In the genomic region with DNA sequence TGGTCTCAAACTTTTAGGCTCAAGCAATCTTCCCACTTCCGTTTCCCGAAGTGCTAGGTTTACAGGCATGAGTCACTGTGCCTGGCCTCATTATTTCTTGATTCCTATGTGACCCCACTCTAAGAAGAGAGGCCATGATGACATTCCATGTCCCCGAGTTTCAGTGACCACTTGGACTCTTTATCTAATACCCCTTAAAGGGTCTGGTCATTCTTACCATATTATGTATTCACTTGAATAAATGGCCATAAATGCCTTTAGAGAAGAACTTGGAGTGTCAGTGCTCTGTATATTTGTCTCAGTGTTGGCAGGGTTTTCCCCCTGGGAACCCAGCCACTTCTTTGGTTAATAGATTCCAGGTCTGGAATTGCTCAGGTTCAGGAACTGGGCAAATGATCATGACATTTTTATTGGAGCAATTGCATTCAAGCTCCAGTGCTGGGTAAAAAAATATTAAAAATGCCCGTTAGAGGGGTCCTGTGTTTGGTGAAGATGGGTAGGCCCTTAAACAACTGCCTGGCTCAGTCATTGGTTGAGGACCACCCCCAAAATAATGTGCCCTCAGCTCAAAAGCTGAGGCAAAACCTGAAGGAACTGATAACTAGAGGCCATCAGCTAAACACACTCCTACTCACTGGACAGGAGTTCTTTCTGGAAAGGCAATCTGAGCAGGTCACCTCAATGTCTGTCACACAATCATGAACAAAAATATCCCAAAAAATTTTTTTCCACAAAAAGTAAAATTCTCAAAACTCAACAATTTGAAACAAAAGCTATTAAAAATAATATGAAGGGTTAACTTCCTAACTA, we compare ENCODE assay signal across 2 cellular contexts.
TF ChIP-seq lines count a peak whose summit lies in the region.

No MANE protein-coding gene starts in this region.

TF ChIP-seq in liver, 16 proteins besides CTCF, POLR2A, EP300 and RAD21 (continued from another document):
- TF ChIP-seq, protein P1, sequence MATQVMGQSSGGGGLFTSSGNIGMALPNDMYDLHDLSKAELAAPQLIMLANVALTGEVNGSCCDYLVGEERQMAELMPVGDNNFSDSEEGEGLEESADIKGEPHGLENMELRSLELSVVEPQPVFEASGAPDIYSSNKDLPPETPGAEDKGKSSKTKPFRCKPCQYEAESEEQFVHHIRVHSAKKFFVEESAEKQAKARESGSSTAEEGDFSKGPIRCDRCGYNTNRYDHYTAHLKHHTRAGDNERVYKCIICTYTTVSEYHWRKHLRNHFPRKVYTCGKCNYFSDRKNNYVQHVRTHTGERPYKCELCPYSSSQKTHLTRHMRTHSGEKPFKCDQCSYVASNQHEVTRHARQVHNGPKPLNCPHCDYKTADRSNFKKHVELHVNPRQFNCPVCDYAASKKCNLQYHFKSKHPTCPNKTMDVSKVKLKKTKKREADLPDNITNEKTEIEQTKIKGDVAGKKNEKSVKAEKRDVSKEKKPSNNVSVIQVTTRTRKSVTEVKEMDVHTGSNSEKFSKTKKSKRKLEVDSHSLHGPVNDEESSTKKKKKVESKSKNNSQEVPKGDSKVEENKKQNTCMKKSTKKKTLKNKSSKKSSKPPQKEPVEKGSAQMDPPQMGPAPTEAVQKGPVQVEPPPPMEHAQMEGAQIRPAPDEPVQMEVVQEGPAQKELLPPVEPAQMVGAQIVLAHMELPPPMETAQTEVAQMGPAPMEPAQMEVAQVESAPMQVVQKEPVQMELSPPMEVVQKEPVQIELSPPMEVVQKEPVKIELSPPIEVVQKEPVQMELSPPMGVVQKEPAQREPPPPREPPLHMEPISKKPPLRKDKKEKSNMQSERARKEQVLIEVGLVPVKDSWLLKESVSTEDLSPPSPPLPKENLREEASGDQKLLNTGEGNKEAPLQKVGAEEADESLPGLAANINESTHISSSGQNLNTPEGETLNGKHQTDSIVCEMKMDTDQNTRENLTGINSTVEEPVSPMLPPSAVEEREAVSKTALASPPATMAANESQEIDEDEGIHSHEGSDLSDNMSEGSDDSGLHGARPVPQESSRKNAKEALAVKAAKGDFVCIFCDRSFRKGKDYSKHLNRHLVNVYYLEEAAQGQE (IDR thresholded peaks at IDR 0.05) = peak; percentile 20
- no peak for TF ChIP-seq EGR1 (IDR thresholded peaks at IDR 0.05; ENCODE audit: low read depth in 2 of 2)
- TF ChIP-seq YY1 (IDR thresholded peaks at IDR 0.05) = peak; percentile 53
- TF ChIP-seq NR2F2 (IDR thresholded peaks at IDR 0.05) = peak; percentile 13
- TF ChIP-seq, protein P2, sequence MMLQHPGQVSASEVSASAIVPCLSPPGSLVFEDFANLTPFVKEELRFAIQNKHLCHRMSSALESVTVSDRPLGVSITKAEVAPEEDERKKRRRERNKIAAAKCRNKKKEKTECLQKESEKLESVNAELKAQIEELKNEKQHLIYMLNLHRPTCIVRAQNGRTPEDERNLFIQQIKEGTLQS (IDR thresholded peaks at IDR 0.05) = no peak
- TF ChIP-seq GABPA (IDR thresholded peaks at IDR 0.05 in 1 of 2, conservative IDR thresholded peaks at IDR 0.05 in 1 of 2) = no peak
- peak; percentile 58 for TF ChIP-seq SP1 (IDR thresholded peaks at IDR 0.05)
- TF ChIP-seq HNF4A (conservative IDR thresholded peaks at IDR 0.05) = peak; percentile 42 to 54

TF ChIP-seq in HepG2, 621 proteins besides CTCF, POLR2A, EP300 and RAD21 (continued from another document):
- TF ChIP-seq, protein P3, sequence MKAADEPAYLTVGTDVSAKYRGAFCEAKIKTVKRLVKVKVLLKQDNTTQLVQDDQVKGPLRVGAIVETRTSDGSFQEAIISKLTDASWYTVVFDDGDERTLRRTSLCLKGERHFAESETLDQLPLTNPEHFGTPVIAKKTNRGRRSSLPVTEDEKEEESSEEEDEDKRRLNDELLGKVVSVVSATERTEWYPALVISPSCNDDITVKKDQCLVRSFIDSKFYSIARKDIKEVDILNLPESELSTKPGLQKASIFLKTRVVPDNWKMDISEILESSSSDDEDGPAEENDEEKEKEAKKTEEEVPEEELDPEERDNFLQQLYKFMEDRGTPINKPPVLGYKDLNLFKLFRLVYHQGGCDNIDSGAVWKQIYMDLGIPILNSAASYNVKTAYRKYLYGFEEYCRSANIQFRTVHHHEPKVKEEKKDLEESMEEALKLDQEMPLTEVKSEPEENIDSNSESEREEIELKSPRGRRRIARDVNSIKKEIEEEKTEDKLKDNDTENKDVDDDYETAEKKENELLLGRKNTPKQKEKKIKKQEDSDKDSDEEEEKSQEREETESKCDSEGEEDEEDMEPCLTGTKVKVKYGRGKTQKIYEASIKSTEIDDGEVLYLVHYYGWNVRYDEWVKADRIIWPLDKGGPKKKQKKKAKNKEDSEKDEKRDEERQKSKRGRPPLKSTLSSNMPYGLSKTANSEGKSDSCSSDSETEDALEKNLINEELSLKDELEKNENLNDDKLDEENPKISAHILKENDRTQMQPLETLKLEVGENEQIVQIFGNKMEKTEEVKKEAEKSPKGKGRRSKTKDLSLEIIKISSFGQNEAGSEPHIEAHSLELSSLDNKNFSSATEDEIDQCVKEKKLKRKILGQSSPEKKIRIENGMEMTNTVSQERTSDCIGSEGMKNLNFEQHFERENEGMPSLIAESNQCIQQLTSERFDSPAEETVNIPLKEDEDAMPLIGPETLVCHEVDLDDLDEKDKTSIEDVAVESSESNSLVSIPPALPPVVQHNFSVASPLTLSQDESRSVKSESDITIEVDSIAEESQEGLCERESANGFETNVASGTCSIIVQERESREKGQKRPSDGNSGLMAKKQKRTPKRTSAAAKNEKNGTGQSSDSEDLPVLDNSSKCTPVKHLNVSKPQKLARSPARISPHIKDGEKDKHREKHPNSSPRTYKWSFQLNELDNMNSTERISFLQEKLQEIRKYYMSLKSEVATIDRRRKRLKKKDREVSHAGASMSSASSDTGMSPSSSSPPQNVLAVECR (CRISPR knock-in tag; IDR thresholded peaks at IDR 0.05; ENCODE audit: borderline replicate concordance) = no peak
- TF ChIP-seq ZFP1 (CRISPR knock-in tag; IDR thresholded peaks at IDR 0.05) (no peak), TARDBP (CRISPR knock-in tag; IDR thresholded peaks at IDR 0.05) (no peak)
